34 cellular contexts compared by ENCODE assay signal in the genomic region with DNA sequence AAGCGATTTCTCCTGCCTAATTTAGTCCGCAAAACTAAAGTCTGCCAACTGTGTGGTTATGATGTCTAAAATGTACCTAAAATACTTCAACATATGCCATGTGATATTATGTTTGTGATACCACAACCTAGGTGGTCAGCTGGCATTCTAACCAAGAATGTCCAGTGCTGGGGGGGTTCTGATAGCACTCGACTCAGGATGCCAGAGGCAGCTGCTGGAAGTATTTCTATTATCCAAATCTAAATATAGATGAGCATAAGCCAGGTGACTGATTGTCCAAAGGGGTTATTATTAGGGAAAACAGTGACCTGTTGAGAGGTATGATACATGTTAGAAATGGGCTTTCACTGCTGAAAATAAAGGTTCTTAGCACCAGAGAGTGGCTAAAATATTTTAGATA.
"Had no signal": no experiment of that assay in that cellular context is flagged by ENCODE, and none has a peak within 500 bp of the region (broad histone marks: within the 10 kb centered on the region; RNA-seq: fewer than 3 reads in every experiment).

No MANE protein-coding gene starts in this region.

- H3K27ac Mint-ChIP-seq: activated B cell treated with CpG ODN at 0.5 μM for 24 hours; activated CD4-positive, alpha-beta memory T cell treated with anti-CD3 and anti-CD28 coated beads for 36 hours; activated naive CD4-positive, alpha-beta T cell treated with anti-CD3 and anti-CD28 coated beads, Interleukin-2, amount 10 ng/mL, durations not matched to agents 7 days and 5 days; activated naive CD8-positive, alpha-beta T cell; activated naive CD8-positive, alpha-beta T cell treated with anti-CD3 and anti-CD28 coated beads, Interleukin-2, amount 50 U/mL, for 24 hours; activated T-helper 1 cell treated with anti-CD3 and anti-CD28 coated beads, Interleukin-12 subunit alpha, Interleukin-12 subunit beta, Interleukin-2, Interleukin-4 antibody, amounts not matched to agents 30 ng/mL and 10 ng/mL and 1 ng/mL, durations not matched to agents 14 hours and 24 hours and 36 hours had no signal

- H3K4me3 Mint-ChIP-seq: activated B cell treated with CpG ODN at 0.5 μM for 24 hours; activated CD4-positive, alpha-beta memory T cell treated with anti-CD3 and anti-CD28 coated beads for 36 hours; activated naive CD4-positive, alpha-beta T cell treated with anti-CD3 and anti-CD28 coated beads, Interleukin-2, amount 10 ng/mL, durations not matched to agents 7 days and 5 days; activated naive CD8-positive, alpha-beta T cell; activated naive CD8-positive, alpha-beta T cell treated with anti-CD3 and anti-CD28 coated beads, Interleukin-2, amount 50 U/mL, for 24 hours; activated T-cell treated with anti-CD3 and anti-CD28 coated beads, Interleukin-2, amount 50 U/mL, for 4 hours; activated T-helper 1 cell treated with anti-CD3 and anti-CD28 coated beads, Interleukin-12 subunit alpha, Interleukin-12 subunit beta, Interleukin-2, Interleukin-4 antibody, amounts not matched to agents 30 ng/mL and 10 ng/mL and 1 ng/mL, durations not matched to agents 14 hours and 24 hours and 36 hours; brain had no signal

- H3K4me1 Mint-ChIP-seq: activated B cell treated with CpG ODN at 0.5 μM for 24 hours had no signal

- DNase-seq: activated B cell treated with CpG ODN at 0.5 μM for 24 hours; activated CD4-positive, alpha-beta memory T cell treated with anti-CD3 and anti-CD28 coated beads for 36 hours; activated CD4-positive, alpha-beta T cell treated with anti-CD3 and anti-CD28 coated beads for 4 hours; activated CD4-positive, alpha-beta T cell treated with anti-CD3 and anti-CD28 coated beads, Interleukin-2, amount 50 U/mL, for 1 hour; activated CD4-positive, CD25-positive, alpha-beta regulatory T cell treated with anti-CD3 and anti-CD28 coated beads, Interleukin-2, amount 50 U/mL, for 72 hours; activated CD8-positive, alpha-beta memory T cell treated with anti-CD3 and anti-CD28 coated beads, Interleukin-2, amount 50 U/mL, for 4 hours; activated naive CD4-positive, alpha-beta T cell treated with anti-CD3 and anti-CD28 coated beads, Interleukin-2, amount 10 ng/mL, durations not matched to agents 7 days and 5 days; activated naive CD8-positive, alpha-beta T cell treated with anti-CD3 and anti-CD28 coated beads, Interleukin-2, amount 50 U/mL, for 24 hours; activated T-cell treated with anti-CD3 and anti-CD28 coated beads for 4 hours; activated T-cell treated with anti-CD3 and anti-CD28 coated beads, Interleukin-2, amount 50 U/mL, for 4 hours; anterior cingulate cortex; Kasumi-1; KG1; MG63; NCI-H1048; NCI-H1105 treated with DMSO at 0.1 percent for 48 hours; NCI-H1436; NCI-H2029 treated with DMSO at 0.1 percent for 48 hours; NCI-H2107; NCI-H2171; NCI-H510A; NCI-H526; NCI-H748 treated with DMSO at 0.1 percent for 48 hours; PC-3; Peyer's patch; RPMI8226; SW 1271; T-helper 1 cell; T-helper 2 cell; T-helper 9 cell had no signal

- H3K27me3 Mint-ChIP-seq: activated B cell treated with CpG ODN at 0.5 μM for 24 hours; activated CD4-positive, alpha-beta memory T cell treated with anti-CD3 and anti-CD28 coated beads for 36 hours; activated naive CD4-positive, alpha-beta T cell treated with anti-CD3 and anti-CD28 coated beads, Interleukin-2, amount 10 ng/mL, durations not matched to agents 7 days and 5 days; activated naive CD8-positive, alpha-beta T cell; activated naive CD8-positive, alpha-beta T cell treated with anti-CD3 and anti-CD28 coated beads, Interleukin-2, amount 50 U/mL, for 24 hours had no signal

- H3K9me3 Mint-ChIP-seq: activated B cell treated with CpG ODN at 0.5 μM for 24 hours; activated CD4-positive, alpha-beta memory T cell treated with anti-CD3 and anti-CD28 coated beads for 36 hours; activated naive CD4-positive, alpha-beta T cell treated with anti-CD3 and anti-CD28 coated beads, Interleukin-2, amount 10 ng/mL, durations not matched to agents 7 days and 5 days; activated naive CD8-positive, alpha-beta T cell treated with anti-CD3 and anti-CD28 coated beads, Interleukin-2, amount 50 U/mL, for 24 hours; activated T-cell treated with anti-CD3 and anti-CD28 coated beads, Interleukin-2, amount 50 U/mL, for 4 hours; activated T-helper 1 cell treated with anti-CD3 and anti-CD28 coated beads, Interleukin-12 subunit alpha, Interleukin-12 subunit beta, Interleukin-2, Interleukin-4 antibody, amounts not matched to agents 30 ng/mL and 10 ng/mL and 1 ng/mL, durations not matched to agents 14 hours and 24 hours and 36 hours; brain had no signal

- H3K9me3 ChIP-seq: MG63, Peyer's patch had no signal

- H3K4me3 ChIP-seq: MG63, Peyer's patch had no signal

- H3K27me3 ChIP-seq: MG63, Peyer's patch had no signal

- H3K36me3 ChIP-seq: MG63, Peyer's patch had no signal

- H3K27ac ChIP-seq: Peyer's patch, VCaP had no signal

- ATAC-seq: activated naive CD8-positive, alpha-beta T cell treated with anti-CD3 and anti-CD28 coated beads, Interleukin-2, amount 50 U/mL, for 24 hours; activated T-cell treated with anti-CD3 and anti-CD28 coated beads, Interleukin-2, amount 50 U/mL, for 4 hours; PC-3 had no signal

- H3K4me1 ChIP-seq: Peyer's patch had no signal
